ENCODE assay signal across 8 cellular contexts in genomic region chr1:155219592-155220031, GRCh38. TPM values are rescaled to one million over a fixed set of nuclear protein-coding genes. Genes with fewer than 3 reads are reported as not detected.
A peak's percentile ranks its signal among the peaks of the same experiment; 100 is the strongest.
DNase-seq lines count a peak whose midpoint lies in the region; ATAC-seq and TF ChIP-seq lines count a peak whose summit lies in the region.

No MANE protein-coding gene starts in this region.

- peaks cover under 1% of the 10 kb centered on the region for H3K79me2 ChIP-seq in neural progenitor cell (ENCODE audit: low read depth)

- H2AFZ ChIP-seq in neural progenitor cell (replicated peaks): peak overlapping the region; percentile 65

- H3K9ac ChIP-seq in endodermal cell (ENCODE audit: extremely low read depth, low read length, poor library complexity, severe bottlenecking): no peak overlapping the region
- no peak overlapping the region for H3K9ac ChIP-seq in neural progenitor cell

- ATAC-seq in HG02981 (IDR thresholded peaks at IDR 0.05; ENCODE audit: unreplicated experiment): no peak
- no peak for ATAC-seq in GM18505 (IDR thresholded peaks at IDR 0.05; ENCODE audit: unreplicated experiment)
- ATAC-seq in GM18520 (IDR thresholded peaks at IDR 0.05; ENCODE audit: unreplicated experiment): no peak

- H3K4me1 ChIP-seq in endodermal cell (ENCODE audit: control insufficient read depth, insufficient read depth, low read length): no peaks in the 10 kb centered on the region
- H3K4me1 ChIP-seq in neural progenitor cell: no peaks in the 10 kb centered on the region

- H4K20me1 ChIP-seq in neural progenitor cell (ENCODE audit: low read depth): no peaks in the 10 kb centered on the region

- H3K9me3 ChIP-seq in endodermal cell (ENCODE audit: control insufficient read depth, low read length) (no peaks in the 10 kb centered on the region), neural progenitor cell (ENCODE audit: low read depth) (no peaks in the 10 kb centered on the region)

- H3K4me3 Mint-ChIP-seq in endodermal cell: peak overlapping the region; percentile 14
- H3K4me3 Mint-ChIP-seq in neural progenitor cell: peak overlapping the region; percentile 3

- DNase-seq in G401 (ENCODE audit: low spot score): peak; percentile 83
- DNase-seq in NOMO-1 treated with DMSO at 0.1 percent for 48 hours (lab: John Stamatoyannopoulos, UW; ENCODE audit: unreplicated experiment): peak; percentile 70
- DNase-seq in endodermal cell: peak; percentile 74
- peak; percentile 50 for DNase-seq in neural progenitor cell (ENCODE audit: low spot score)
- no peak for DNase-seq in central memory CD4-positive, alpha-beta T cell

- H3K4me1 Mint-ChIP-seq in endodermal cell (peaks cover 3% of the 10 kb centered on the region), neural progenitor cell (peaks cover 14% of the 10 kb centered on the region)

- TF ChIP-seq POLR2A in GM18505 (IDR thresholded peaks at IDR 0.05; ENCODE audit: borderline replicate concordance, extremely low read depth, insufficient read depth, insufficient read length): no peak

- H3K27ac ChIP-seq in endodermal cell (ENCODE audit: low read depth, low read length) (no peak overlapping the region), neural progenitor cell (no peak overlapping the region)

- peaks cover 5% of the 10 kb centered on the region for H3K36me3 Mint-ChIP-seq in endodermal cell (ENCODE audit: low read depth)
- H3K36me3 Mint-ChIP-seq in neural progenitor cell: peaks cover 16% of the 10 kb centered on the region

- H3K4me3 ChIP-seq in endodermal cell (ENCODE audit: low read length): no peak overlapping the region
- peak overlapping the region; percentile 34 for H3K4me3 ChIP-seq in neural progenitor cell

- in situ Hi-C loops in G401 (cut with HindIII; ENCODE audit: low sequenced_read_pairs): no loop called here

- H3K27me3 ChIP-seq in endodermal cell (ENCODE audit: control insufficient read depth, insufficient read depth, low read length, poor library complexity, severe bottlenecking): no peaks in the 10 kb centered on the region
- H3K27me3 ChIP-seq in neural progenitor cell: no peaks in the 10 kb centered on the region

- peak overlapping the region; percentile 83 for H3K27ac Mint-ChIP-seq in endodermal cell
- peak overlapping the region; percentile 11 for H3K27ac Mint-ChIP-seq in neural progenitor cell

- peak overlapping the region; percentile 65 for H3K4me2 ChIP-seq in neural progenitor cell

- 50 to 63% methylated on average over 1 of the region's 1 CpG for WGBS in endodermal cell (ENCODE audit: insufficient coverage in 1 of 2, insufficient read length in 1 of 2), 2 experiments

- TF ChIP-seq CTCF in endodermal cell (conservative IDR thresholded peaks at IDR 0.05): no peak
- no peak for TF ChIP-seq CTCF in neural progenitor cell (IDR thresholded peaks at IDR 0.05)

- peaks cover 33% of the 10 kb centered on the region for H3F3A ChIP-seq in neural progenitor cell (ENCODE audit: low read depth)

- H3K27me3 Mint-ChIP-seq in endodermal cell (ENCODE audit: insufficient read depth): no peaks in the 10 kb centered on the region
- H3K27me3 Mint-ChIP-seq in neural progenitor cell (ENCODE audit: insufficient read depth, low read depth): no peaks in the 10 kb centered on the region

- H3K9me3 Mint-ChIP-seq in endodermal cell (no peaks in the 10 kb centered on the region), neural progenitor cell (no peaks in the 10 kb centered on the region)

- H3K36me3 ChIP-seq in endodermal cell (ENCODE audit: control insufficient read depth, insufficient read depth, low read length) (no peaks in the 10 kb centered on the region), neural progenitor cell (no peaks in the 10 kb centered on the region)

RNA-seq across cellular contexts. Expression of gene MTX1, which starts 11.1 kb away (rescaled TPM):
- 125 and 126 TPM in 2 replicates for total RNA-seq in G401 (2014; rRNA removed; shearing (Covaris generic))
- 10 to 100 TPM; 47.3 to 63.2 TPM for total RNA-seq in endodermal cell
- polyA plus RNA-seq in endodermal cell (2013, experiment 1 of 2): 43.6 TPM
- 43.3 TPM for polyA plus RNA-seq in endodermal cell (2013, experiment 2 of 2)
- 25.6 and 46.5 TPM in 2 replicates for total RNA-seq in neural progenitor cell (ENCODE audit: low replicate concordance)

RNA-seq across cellular contexts. Expression of gene THBS3, which starts 11.9 kb away (rescaled TPM):
- total RNA-seq in G401 (2014; rRNA removed; shearing (Covaris generic)): 75.4 and 79.8 TPM in 2 replicates
- 10 to 100 TPM; 17.6 to 27.9 TPM for total RNA-seq in endodermal cell
- polyA plus RNA-seq in endodermal cell (2013, experiment 1 of 2): 80.6 TPM
- 67.8 TPM for polyA plus RNA-seq in endodermal cell (2013, experiment 2 of 2)
- total RNA-seq in neural progenitor cell (ENCODE audit: low replicate concordance): 19.3 and 30.4 TPM in 2 replicates

RNA-seq across cellular contexts. Expression of gene ENTREP3, which starts 35.7 kb away (rescaled TPM):
- total RNA-seq in G401 (2014; rRNA removed; shearing (Covaris generic)): 5.4 and 7.3 TPM in 2 replicates
- 10 to 100 TPM; 49.5 to 65.9 TPM for total RNA-seq in endodermal cell
- polyA plus RNA-seq in endodermal cell (2013, experiment 1 of 2): 57.2 TPM
- polyA plus RNA-seq in endodermal cell (2013, experiment 2 of 2): 49.2 TPM
- total RNA-seq in neural progenitor cell (ENCODE audit: low replicate concordance): 4.8 and 14.9 TPM in 2 replicates

RNA-seq across cellular contexts. Expression of gene SCAMP3, which starts 42.5 kb away (rescaled TPM):
- total RNA-seq in G401 (2014; rRNA removed; shearing (Covaris generic)): 24.3 and 49.0 TPM in 2 replicates
- total RNA-seq in endodermal cell (10 to 100 TPM; 56.1 TPM), neural progenitor cell (ENCODE audit: low replicate concordance) (21.8 and 44.8 TPM in 2 replicates)
- 66.4 TPM for polyA plus RNA-seq in endodermal cell (2013, experiment 1 of 2)
- 60.2 TPM for polyA plus RNA-seq in endodermal cell (2013, experiment 2 of 2)

RNA-seq across cellular contexts. Expression of gene TRIM46, which starts 46.0 kb away (rescaled TPM):
- total RNA-seq in G401 (2014; rRNA removed; shearing (Covaris generic)): 0.14 and 0.37 TPM in 2 replicates
- total RNA-seq in endodermal cell (1 to 10 TPM; 5.1 to 7.1 TPM), neural progenitor cell (ENCODE audit: low replicate concordance) (3.9 and 10.2 TPM in 2 replicates)
- polyA plus RNA-seq in endodermal cell (2013, experiment 1 of 2): 9.8 TPM
- 9.5 TPM for polyA plus RNA-seq in endodermal cell (2013, experiment 2 of 2)
